Comparison of ENCODE assay signal across 8 cellular contexts in genomic region chr22:23243006-23243573, GRCh38.
DNase-seq lines count a peak whose midpoint lies in the region; ATAC-seq, FAIRE-seq and TF ChIP-seq lines count a peak whose summit lies in the region.

No MANE protein-coding gene starts in this region.

- peak; percentile 82 for FAIRE-seq in GM12891 (lab: Jason Lieb, UNC)

- peaks cover 10% of the 10 kb centered on the region for H3K36me3 Mint-ChIP-seq in activated CD4-positive, alpha-beta T cell treated with anti-CD3 and anti-CD28 coated beads, Interleukin-2, amount 10 ng/mL, durations not matched to agents 24 days and 14 days (ENCODE audit: low read depth)

- intact Hi-C loops in activated CD4-positive, alpha-beta T cell treated with anti-CD3 and anti-CD28 coated beads, Interleukin-2, amount 10 ng/mL, durations not matched to agents 24 days and 14 days (cut with micrococcal nuclease) = no loop called here

- no peak for TF ChIP-seq POLR2A in GM12891 (IDR thresholded peaks at IDR 0.05; ENCODE audit: low read depth, low read length)

- peak overlapping the region; percentile 66 for H3K4me3 Mint-ChIP-seq in activated CD4-positive, alpha-beta T cell treated with anti-CD3 and anti-CD28 coated beads, Interleukin-2, amount 10 ng/mL, durations not matched to agents 24 days and 14 days

- H3K4me1 Mint-ChIP-seq in activated CD4-positive, alpha-beta T cell treated with anti-CD3 and anti-CD28 coated beads, Interleukin-2, amount 10 ng/mL, durations not matched to agents 24 days and 14 days = peaks cover 58% of the 10 kb centered on the region

- ATAC-seq in GM21390 (IDR thresholded peaks at IDR 0.05; ENCODE audit: unreplicated experiment) = no peak

- DNase-seq in GM12891 (ENCODE audit: insufficient read length, low spot score) = peak; percentile 56
- DNase-seq in activated CD4-positive, alpha-beta T cell treated with anti-CD3 and anti-CD28 coated beads, Interleukin-2, amount 10 ng/mL, durations not matched to agents 24 days and 14 days = peak; percentile 91
- DNase-seq in ecto neural progenitor cell (ENCODE audit: low spot score) = peak; percentile 76
- DNase-seq in stimulated activated CD4-positive, alpha-beta T cell treated with anti-CD3 and anti-CD28 coated beads, Interleukin-1b, Interleukin-23, amount 100 ng/mL, for 48 hours = peak; percentile 83
- DNase-seq in amygdala (lab: John Stamatoyannopoulos, UW) = no peak
- DNase-seq in NCI-H1694 (lab: John Stamatoyannopoulos, UW) = no peak
- no peak for DNase-seq in RKO (ENCODE audit: low spot score)

- no peaks in the 10 kb centered on the region for H3K9me3 Mint-ChIP-seq in activated CD4-positive, alpha-beta T cell treated with anti-CD3 and anti-CD28 coated beads, Interleukin-2, amount 10 ng/mL, durations not matched to agents 24 days and 14 days

- no peaks in the 10 kb centered on the region for H3K27me3 Mint-ChIP-seq in activated CD4-positive, alpha-beta T cell treated with anti-CD3 and anti-CD28 coated beads, Interleukin-2, amount 10 ng/mL, durations not matched to agents 24 days and 14 days

- peak overlapping the region; percentile 86 for H3K27ac Mint-ChIP-seq in activated CD4-positive, alpha-beta T cell treated with anti-CD3 and anti-CD28 coated beads, Interleukin-2, amount 10 ng/mL, durations not matched to agents 24 days and 14 days

TF ChIP-seq in GM12891, 5 proteins besides CTCF, POLR2A, EP300 and RAD21:
- TF ChIP-seq TAF1 (IDR thresholded peaks at IDR 0.05; ENCODE audit: low read depth, low read length) (no peak), SPI1 (IDR thresholded peaks at IDR 0.05; ENCODE audit: low read depth, low read length) (no peak), POU2F2 (IDR thresholded peaks at IDR 0.05; ENCODE audit: low read depth, low read length) (peak; percentile 88), POLR2AphosphoS5 (IDR thresholded peaks at IDR 0.05; ENCODE audit: low read depth, low read length) (no peak)
TF ChIP-seq in GM12891: peak in this region for 1.

Comparison
In these comparisons a context has a peak if more than half of its experiments do, and no peak if none do; other contexts are left out.
1. DNase-seq: peak in GM12891 (single experiment), activated CD4-positive, alpha-beta T cell treated with anti-CD3 and anti-CD28 coated beads, Interleukin-2, amount 10 ng/mL, durations not matched to agents 24 days and 14 days (single experiment), ecto neural progenitor cell (single experiment) and stimulated activated CD4-positive, alpha-beta T cell treated with anti-CD3 and anti-CD28 coated beads, Interleukin-1b, Interleukin-23, amount 100 ng/mL, for 48 hours (single experiment); none in amygdala (0 of 56), NCI-H1694 (single experiment) and RKO (single experiment).